1 cellular context compared by ENCODE assay signal in genomic region chr2:149313512-149313972, GRCh38.
TF ChIP-seq lines count a peak whose summit lies in the region.

No MANE protein-coding gene starts in this region.

TF ChIP-seq in HEK293, 187 proteins besides CTCF, POLR2A, EP300 and RAD21 (continued from another document):
- TF ChIP-seq, protein P1, sequence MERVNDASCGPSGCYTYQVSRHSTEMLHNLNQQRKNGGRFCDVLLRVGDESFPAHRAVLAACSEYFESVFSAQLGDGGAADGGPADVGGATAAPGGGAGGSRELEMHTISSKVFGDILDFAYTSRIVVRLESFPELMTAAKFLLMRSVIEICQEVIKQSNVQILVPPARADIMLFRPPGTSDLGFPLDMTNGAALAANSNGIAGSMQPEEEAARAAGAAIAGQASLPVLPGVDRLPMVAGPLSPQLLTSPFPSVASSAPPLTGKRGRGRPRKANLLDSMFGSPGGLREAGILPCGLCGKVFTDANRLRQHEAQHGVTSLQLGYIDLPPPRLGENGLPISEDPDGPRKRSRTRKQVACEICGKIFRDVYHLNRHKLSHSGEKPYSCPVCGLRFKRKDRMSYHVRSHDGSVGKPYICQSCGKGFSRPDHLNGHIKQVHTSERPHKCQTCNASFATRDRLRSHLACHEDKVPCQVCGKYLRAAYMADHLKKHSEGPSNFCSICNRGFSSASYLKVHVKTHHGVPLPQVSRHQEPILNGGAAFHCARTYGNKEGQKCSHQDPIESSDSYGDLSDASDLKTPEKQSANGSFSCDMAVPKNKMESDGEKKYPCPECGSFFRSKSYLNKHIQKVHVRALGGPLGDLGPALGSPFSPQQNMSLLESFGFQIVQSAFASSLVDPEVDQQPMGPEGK (tag by site-specific recombination; IDR thresholded peaks at IDR 0.05) = no peak
- TF ChIP-seq ZNF148 (tag by site-specific recombination; IDR thresholded peaks at IDR 0.05; ENCODE audit: borderline replicate concordance) = no peak
